ENCODE assay signal across 18 cellular contexts in genomic region chr12:10396176-10396575, GRCh38. TPM values are rescaled to one million over a fixed set of nuclear protein-coding genes. Genes with fewer than 3 reads are reported as not detected.
DNase-seq lines count a peak whose midpoint lies in the region; ATAC-seq and TF ChIP-seq lines count a peak whose summit lies in the region.
"Not testable (repeated sequence)": the region's sequence is repeated elsewhere in the genome, so short reads cannot be mapped to it uniquely, and the experiment has no call there.
"Had no signal": no experiment of that assay in that cellular context is flagged by ENCODE, and none has a peak within 500 bp of the region (broad histone marks: within the 10 kb centered on the region; RNA-seq: fewer than 3 reads in every experiment).

No MANE protein-coding gene starts in this region.

- ATAC-seq in left lung, result not testable (repeated sequence)

- TF ChIP-seq CTCF in PC-9 (conservative IDR thresholded peaks at IDR 0.05); left lung (IDR thresholded peaks at IDR 0.05); osteocyte (IDR thresholded peaks at IDR 0.05); stomach (IDR thresholded peaks at IDR 0.05): not testable (repeated sequence)

- H3K27me3 ChIP-seq in BLaER1 treated with 17β-estradiol and CSF1 and Interleukin-3, amounts not matched to agents 10 nM and 100 nM; H7 (ENCODE audit: control insufficient read depth, insufficient read depth, low read length); PC-9 (ENCODE audit: insufficient read depth, low read depth); left lung; stomach: not testable (repeated sequence)

- H3K4me3 Mint-ChIP-seq in activated naive CD8-positive, alpha-beta T cell; dendritic cell treated with granulocyte-macrophage colony-stimulating factor and Interleukin-4, amounts not matched to agents 40 ng/mL and 50 ng/mL, for 4 days: not testable (repeated sequence)
- H3K4me3 Mint-ChIP-seq in osteocyte (ENCODE audit: unreplicated experiment), result peak overlapping the region; percentile 62

- not testable (repeated sequence) for H3K9me3 Mint-ChIP-seq in activated naive CD8-positive, alpha-beta T cell (ENCODE audit: low read depth); dendritic cell treated with granulocyte-macrophage colony-stimulating factor and Interleukin-4, amounts not matched to agents 40 ng/mL and 50 ng/mL, for 4 days; osteocyte (ENCODE audit: unreplicated experiment)

- H3K27ac ChIP-seq in BLaER1 treated with 17β-estradiol and CSF1 and Interleukin-3, amounts not matched to agents 10 nM and 100 nM, result peak overlapping the region in 10 of 11 experiments; percentile 69 to 93 (median 77); a peak in 19 of 22 replicates
- H3K27ac ChIP-seq in PC-9 (peak overlapping the region; percentile 66; the same call in 1 of the 2 replicates), left lung (peak overlapping the region; percentile 22 to 65), stomach (peak overlapping the region in 4 of 5 donors; percentile 52 to 70 (median 68))

- 82 to 90% (median 86%) methylated on average over 12 to 15 of the region's 15 CpGs for WGBS in stomach, 5 donors

- not testable (repeated sequence) for H2AFZ ChIP-seq in PC-9

- TF ChIP-seq POLR2A in stomach (IDR thresholded peaks at IDR 0.05), result not testable (repeated sequence)

- peaks cover 43 to 69% (median 61%) of the 10 kb centered on the region in 10 experiments for H3K4me1 ChIP-seq in BLaER1 treated with 17β-estradiol and CSF1 and Interleukin-3, amounts not matched to agents 10 nM and 100 nM
- H3K4me1 ChIP-seq in PC-9 (replicated peaks; ENCODE audit: insufficient read depth) (peaks cover 38% of the 10 kb centered on the region), left lung (peaks cover 0 to 23% of the 10 kb centered on the region in 2 donors), stomach (peaks cover 0 to 22% (median 14%) of the 10 kb centered on the region in 4 donors)

- not testable (repeated sequence) for DNase-seq in H7; PC-9; left lung; osteocyte (ENCODE audit: extremely low spot score, unreplicated experiment); stomach

- POLR2A ChIA-PET in PC-9 (lab: Charles Lee; ENCODE audit: unreplicated experiment), result interaction anchor here (0.5 kb wide), 1 partner anchor 299 kb away, joined by 7 read pairs; no protein-coding TSS in a partner anchor

- not testable (repeated sequence) for H3K9me3 ChIP-seq in BLaER1 treated with 17β-estradiol and CSF1 and Interleukin-3, amounts not matched to agents 10 nM and 100 nM (replicated peaks in 1 of 11); PC-9 (ENCODE audit: insufficient read depth, low read depth); left lung; stomach

- TF ChIP-seq EP300 in stomach (IDR thresholded peaks at IDR 0.05), result not testable (repeated sequence)

- H3K9me2 ChIP-seq in PC-9 (ENCODE audit: insufficient read depth), result not testable (repeated sequence)

- CTCF ChIA-PET in PC-9 (lab: Charles Lee), result not testable (repeated sequence)

- H3K27ac Mint-ChIP-seq in activated naive CD8-positive, alpha-beta T cell, result peak overlapping the region; percentile 31
- H3K27ac Mint-ChIP-seq in dendritic cell treated with granulocyte-macrophage colony-stimulating factor and Interleukin-4, amounts not matched to agents 40 ng/mL and 50 ng/mL, for 4 days, result peak overlapping the region; percentile 92
- H3K27ac Mint-ChIP-seq in osteocyte (ENCODE audit: unreplicated experiment), result peak overlapping the region; percentile 93

- peaks cover 77% of the 10 kb centered on the region for H3K4me1 Mint-ChIP-seq in activated naive CD8-positive, alpha-beta T cell (ENCODE audit: low read depth)
- H3K4me1 Mint-ChIP-seq in dendritic cell treated with granulocyte-macrophage colony-stimulating factor and Interleukin-4, amounts not matched to agents 40 ng/mL and 50 ng/mL, for 4 days (ENCODE audit: low read depth), result peaks cover 24% of the 10 kb centered on the region
- peaks cover 86% of the 10 kb centered on the region for H3K4me1 Mint-ChIP-seq in osteocyte (ENCODE audit: unreplicated experiment)

- H3K36me3 ChIP-seq in BLaER1 treated with 17β-estradiol and CSF1 and Interleukin-3, amounts not matched to agents 10 nM and 100 nM; H7 (replicated peaks; ENCODE audit: control insufficient read depth, insufficient read depth, low read length); PC-9 (ENCODE audit: low read depth); left lung; stomach: not testable (repeated sequence)

- intact Hi-C loops in PC-9 (cut with micrococcal nuclease; ENCODE audit: unreplicated experiment); dendritic cell treated with granulocyte-macrophage colony-stimulating factor and Interleukin-4, amounts not matched to agents 40 ng/mL and 50 ng/mL, for 4 days (cut with micrococcal nuclease); left lung (cut with DNase I); stomach (cut with DNase I; ENCODE audit: low total_unique reads): not testable (repeated sequence)

- not testable (repeated sequence) for H4K20me1 ChIP-seq in BLaER1 treated with 17β-estradiol and CSF1 and Interleukin-3, amounts not matched to agents 10 nM and 100 nM; PC-9 (ENCODE audit: insufficient read depth)

- not testable (repeated sequence) for H3K4me3 ChIP-seq in BLaER1 treated with 17β-estradiol and CSF1 and Interleukin-3, amounts not matched to agents 10 nM and 100 nM; PC-9; left lung; stomach
- H3K4me3 ChIP-seq in H7 (ENCODE audit: insufficient read depth, low read depth, low read length), result peak overlapping the region; percentile 12; the same call in 1 of the 2 replicates

- H3K36me3 Mint-ChIP-seq in activated naive CD8-positive, alpha-beta T cell; dendritic cell treated with granulocyte-macrophage colony-stimulating factor and Interleukin-4, amounts not matched to agents 40 ng/mL and 50 ng/mL, for 4 days (ENCODE audit: low read depth); osteocyte (ENCODE audit: unreplicated experiment): not testable (repeated sequence)

- peak overlapping the region; percentile 57 to 87 (median 70) for H3K4me2 ChIP-seq in BLaER1 treated with 17β-estradiol and CSF1 and Interleukin-3, amounts not matched to agents 10 nM and 100 nM
- peak overlapping the region; percentile 41; the same call in 1 of the 2 replicates for H3K4me2 ChIP-seq in PC-9

- BruUV-seq in PC-9 (replicated peaks; lab: Mats Ljungman, UMichigan), result not testable (repeated sequence)

- H3K79me2 ChIP-seq in PC-9 (ENCODE audit: low read depth), result not testable (repeated sequence)

- peak overlapping the region in 8 of 11 experiments; percentile 42 to 79 (median 58); a peak in 13 of 22 replicates for H3K9ac ChIP-seq in BLaER1 treated with 17β-estradiol and CSF1 and Interleukin-3, amounts not matched to agents 10 nM and 100 nM

- peaks cover 22% of the 10 kb centered on the region for H3F3A ChIP-seq in PC-9 (ENCODE audit: insufficient read depth, low read depth)

- H3K27me3 Mint-ChIP-seq in activated naive CD8-positive, alpha-beta T cell; dendritic cell treated with granulocyte-macrophage colony-stimulating factor and Interleukin-4, amounts not matched to agents 40 ng/mL and 50 ng/mL, for 4 days; osteocyte (ENCODE audit: unreplicated experiment): not testable (repeated sequence)

RNA-seq across cellular contexts. Expression of gene KLRK1, which starts 6.3 kb away (rescaled TPM):
- total RNA-seq in H7 (2014; rRNA removed; shearing (Covaris generic)), result not detected in 2 replicates
- not detected in 2 replicates for total RNA-seq in PC-9 (2021)
- total RNA-seq in left lung, result 1 to 10 TPM; 2.6 to 4.9 TPM
- total RNA-seq in osteocyte, result 3.2 and 4.9 TPM in 2 replicates
- 10 to 100 TPM in 2 of 5 donors, 1 to 10 TPM in 1, not detected in 2; 2.0 to 17.4 (median 12.9) TPM for total RNA-seq in stomach
- polyA plus RNA-seq in stomach, result 1 to 10 TPM in 2 of 3 donors, under 1 TPM in 1; 0.50 to 2.4 (median 2.0) TPM
- total RNA-seq: dermis microvascular lymphatic vessel endothelial cell had no signal
- polyA plus RNA-seq: SK-N-SH had no signal

RNA-seq across cellular contexts. Expression of gene KLRC4, which starts 13.4 kb away (rescaled TPM):
- not detected in 2 replicates for total RNA-seq in H7 (2014; rRNA removed; shearing (Covaris generic))
- total RNA-seq in PC-9 (2021), result not detected in 2 replicates
- 1 to 10 TPM in 1 of 2 donors, under 1 TPM in 1; 0.38 to 1.3 TPM for total RNA-seq in left lung
- 3.1 and 3.3 TPM in 2 replicates for total RNA-seq in osteocyte
- 1 to 10 TPM in 1 of 5 donors, not detected in 4; 1.3 TPM for total RNA-seq in stomach
- under 1 TPM in 1 of 3 donors, not detected in 2; 0.13 TPM for polyA plus RNA-seq in stomach
- total RNA-seq: activated CD4-positive, alpha-beta memory T cell treated with anti-CD3 and anti-CD28 coated beads, Interleukin-2, amount 10 ng/mL, durations not matched to agents 7 days and 5 days; dermis microvascular lymphatic vessel endothelial cell; HT-29; lower leg skin; posterior vena cava; T-helper 17 cell had no signal
- polyA plus RNA-seq: SK-N-SH had no signal

RNA-seq across cellular contexts. Expression of gene KLRC3, which starts 24.2 kb away (rescaled TPM):
- not detected in 2 replicates for total RNA-seq in H7 (2014; rRNA removed; shearing (Covaris generic))
- total RNA-seq in PC-9 (2021) (not detected in 2 replicates), left lung (not detected), osteocyte (4.9 and 6.7 TPM in 2 replicates), stomach (1 to 10 TPM in 2 of 5 donors, not detected in 3; 1.3 TPM)
- under 1 TPM in 1 of 3 donors, not detected in 2; 0.43 TPM for polyA plus RNA-seq in stomach
- total RNA-seq: activated CD4-positive, alpha-beta memory T cell treated with anti-CD3 and anti-CD28 coated beads, Interleukin-2, amount 10 ng/mL, durations not matched to agents 7 days and 5 days; activated naive CD4-positive, alpha-beta T cell treated with anti-CD3 and anti-CD28 coated beads, Interleukin-2, amount 50 U/mL, for 72 hours; dermis microvascular lymphatic vessel endothelial cell; lower leg skin; posterior vena cava; sciatic nerve; T-helper 17 cell had no signal
- polyA plus RNA-seq: SK-N-SH had no signal

RNA-seq across cellular contexts. Expression of gene KLRC2, which starts 39.6 kb away (rescaled TPM):
- not detected in 2 replicates for total RNA-seq in H7 (2014; rRNA removed; shearing (Covaris generic))
- total RNA-seq in PC-9 (2021) (not detected in 2 replicates), left lung (under 1 TPM in 1 of 2 donors, not detected in 1; 0.79 TPM), osteocyte (3.0 and 3.6 TPM in 2 replicates), stomach (10 to 100 TPM in 1 of 5 donors, 1 to 10 TPM in 1, not detected in 3; 1.8 to 10.4 TPM)
- polyA plus RNA-seq in stomach, result 1 to 10 TPM in 1 of 3 donors, under 1 TPM in 1, not detected in 1; 0.10 to 2.1 TPM
- total RNA-seq: activated CD4-positive, alpha-beta memory T cell treated with anti-CD3 and anti-CD28 coated beads, Interleukin-2, amount 10 ng/mL, durations not matched to agents 7 days and 5 days; dermis microvascular lymphatic vessel endothelial cell; T-helper 17 cell had no signal
- polyA plus RNA-seq: SK-N-SH had no signal

RNA-seq across cellular contexts. Expression of gene KLRC1, which starts 57.0 kb away (rescaled TPM):
- total RNA-seq in H7 (2014; rRNA removed; shearing (Covaris generic)), result not detected in 2 replicates
- total RNA-seq in PC-9 (2021) (not detected in 2 replicates), left lung (1 to 10 TPM in 1 of 2 donors, under 1 TPM in 1; 0.58 to 1.3 TPM), osteocyte (not detected in 2 replicates), stomach (10 to 100 TPM in 1 of 5 donors, 1 to 10 TPM in 3, not detected in 1; 1.2 to 11.3 (median 3.2) TPM)
- polyA plus RNA-seq in stomach, result 1 to 10 TPM in 1 of 3 donors, under 1 TPM in 2; 0.50 to 5.3 (median 0.58) TPM
- total RNA-seq: activated CD4-positive, alpha-beta memory T cell treated with anti-CD3 and anti-CD28 coated beads, Interleukin-2, amount 10 ng/mL, durations not matched to agents 7 days and 5 days; astrocyte; dermis microvascular lymphatic vessel endothelial cell; HT-29; lower leg skin; sciatic nerve; T-helper 17 cell had no signal
- polyA plus RNA-seq: SK-N-SH had no signal

Comparison
In these comparisons a context has a peak if more than half of its experiments do, and no peak if none do; other contexts are left out.
1. H3K27ac Mint-ChIP-seq: peak in every context shown above with its lines; median percentile 93 in osteocyte; 92 in dendritic cell treated with granulocyte-macrophage colony-stimulating factor and Interleukin-4, amounts not matched to agents 40 ng/mL and 50 ng/mL, for 4 days; 31 in activated naive CD8-positive, alpha-beta T cell.